Comparison of ENCODE assay signal across 1 cellular context in the genomic region with DNA sequence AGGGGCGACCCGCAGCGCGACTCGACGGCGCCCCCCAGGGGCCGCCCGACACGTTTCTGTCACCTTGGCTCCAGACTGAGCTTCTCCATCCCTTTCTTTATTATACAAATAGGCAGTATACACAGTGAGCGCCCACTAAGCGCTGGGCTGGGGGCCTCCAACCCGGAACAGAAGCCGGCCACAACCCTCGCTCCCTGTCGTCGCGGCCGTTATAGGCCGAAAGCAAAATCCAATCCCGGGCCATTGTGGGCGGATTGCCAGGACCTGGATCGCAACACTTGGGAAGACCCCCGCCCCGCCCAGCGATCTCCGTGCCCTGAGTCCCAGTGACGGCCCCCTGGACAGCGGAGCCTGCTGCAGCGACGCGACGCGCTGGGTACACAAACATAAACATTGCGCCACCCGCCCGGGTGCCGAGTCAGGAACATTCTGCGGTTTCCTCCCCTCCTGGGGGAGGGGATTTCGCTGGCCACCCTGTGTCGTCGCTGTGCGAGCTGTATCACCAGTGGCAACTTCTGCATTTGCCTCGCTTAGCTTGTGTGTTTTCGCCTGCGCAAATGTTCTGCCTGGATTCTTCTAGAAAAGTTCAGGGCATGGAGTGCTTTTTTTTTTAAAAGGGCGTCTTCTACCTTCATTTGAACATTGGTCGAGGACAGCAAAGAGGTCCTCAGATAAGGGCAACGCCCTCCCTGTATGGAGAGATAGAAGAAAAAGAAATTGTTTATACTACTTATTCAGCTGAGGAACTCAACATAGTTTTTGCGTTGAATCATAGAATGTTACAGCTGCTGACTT.
TF ChIP-seq lines count a peak whose summit lies in the region.

No MANE protein-coding gene starts in this region.

TF ChIP-seq in K562, 482 proteins besides CTCF, POLR2A, EP300 and RAD21 (continued from another document and continues in another):
- TF ChIP-seq, protein P1, sequence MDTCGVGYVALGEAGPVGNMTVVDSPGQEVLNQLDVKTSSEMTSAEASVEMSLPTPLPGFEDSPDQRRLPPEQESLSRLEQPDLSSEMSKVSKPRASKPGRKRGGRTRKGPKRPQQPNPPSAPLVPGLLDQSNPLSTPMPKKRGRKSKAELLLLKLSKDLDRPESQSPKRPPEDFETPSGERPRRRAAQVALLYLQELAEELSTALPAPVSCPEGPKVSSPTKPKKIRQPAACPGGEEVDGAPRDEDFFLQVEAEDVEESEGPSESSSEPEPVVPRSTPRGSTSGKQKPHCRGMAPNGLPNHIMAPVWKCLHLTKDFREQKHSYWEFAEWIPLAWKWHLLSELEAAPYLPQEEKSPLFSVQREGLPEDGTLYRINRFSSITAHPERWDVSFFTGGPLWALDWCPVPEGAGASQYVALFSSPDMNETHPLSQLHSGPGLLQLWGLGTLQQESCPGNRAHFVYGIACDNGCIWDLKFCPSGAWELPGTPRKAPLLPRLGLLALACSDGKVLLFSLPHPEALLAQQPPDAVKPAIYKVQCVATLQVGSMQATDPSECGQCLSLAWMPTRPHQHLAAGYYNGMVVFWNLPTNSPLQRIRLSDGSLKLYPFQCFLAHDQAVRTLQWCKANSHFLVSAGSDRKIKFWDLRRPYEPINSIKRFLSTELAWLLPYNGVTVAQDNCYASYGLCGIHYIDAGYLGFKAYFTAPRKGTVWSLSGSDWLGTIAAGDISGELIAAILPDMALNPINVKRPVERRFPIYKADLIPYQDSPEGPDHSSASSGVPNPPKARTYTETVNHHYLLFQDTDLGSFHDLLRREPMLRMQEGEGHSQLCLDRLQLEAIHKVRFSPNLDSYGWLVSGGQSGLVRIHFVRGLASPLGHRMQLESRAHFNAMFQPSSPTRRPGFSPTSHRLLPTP (IDR thresholded peaks at IDR 0.05; ENCODE audit: borderline replicate concordance, extremely low read depth, insufficient read length), result no peak
- TF ChIP-seq RBM25 (IDR thresholded peaks at IDR 0.05; ENCODE audit: low read depth, low read length, severe bottlenecking) (no peak), ZNF445 (CRISPR knock-in tag; IDR thresholded peaks at IDR 0.05; ENCODE audit: low read depth) (no peak), IRF2 (CRISPR knock-in tag; IDR thresholded peaks at IDR 0.05) (no peak), HNRNPL (IDR thresholded peaks at IDR 0.05; ENCODE audit: low read depth, low read length) (no peak), CTBP1 (IDR thresholded peaks at IDR 0.05; ENCODE audit: borderline replicate concordance) (peak; percentile 84), NFRKB (IDR thresholded peaks at IDR 0.05; ENCODE audit: low read depth) (peak; percentile 56; the same call in 1 of the 2 replicates), TAL1 (IDR thresholded peaks at IDR 0.05) (peak; percentile 76), EGR1 (conservative IDR thresholded peaks at IDR 0.05) (no peak), SPI1 (IDR thresholded peaks at IDR 0.05; ENCODE audit: borderline replicate concordance, low read depth, low read length) (0 out of 2 replicates have a peak, but pooled peaks have one; percentile 36), TAF7 (tag; IDR thresholded peaks at IDR 0.05) (no peak), ZNF253 (CRISPR knock-in tag; conservative IDR thresholded peaks at IDR 0.05) (no peak), CREB1 (IDR thresholded peaks at IDR 0.05) (peak; percentile 65), CREB1 (CRISPR knock-in tag; IDR thresholded peaks at IDR 0.05) (peak; percentile 35), THAP12 (CRISPR knock-in tag; IDR thresholded peaks at IDR 0.05) (no peak), ZNF79 (CRISPR knock-in tag; IDR thresholded peaks at IDR 0.05; ENCODE audit: low read depth) (no peak), CBFA2T2 (conservative IDR thresholded peaks at IDR 0.05) (peak; percentile 72), BRD4 (IDR thresholded peaks at IDR 0.05) (no peak; the same call in 1 of the 2 replicates), SAFB2 (IDR thresholded peaks at IDR 0.05; ENCODE audit: borderline replicate concordance, low read depth, low read length, severe bottlenecking) (no peak), CBX2 (IDR thresholded peaks at IDR 0.05; ENCODE audit: insufficient read depth, low read length, poor library complexity, severe bottlenecking) (no peak), ZFP36 (IDR thresholded peaks at IDR 0.05; ENCODE audit: low read depth, low read length, partially characterized antibody) (no peak), PHF20 (IDR thresholded peaks at IDR 0.05; ENCODE audit: partially characterized antibody) (no peak), ID3 (CRISPR knock-in tag; IDR thresholded peaks at IDR 0.05) (no peak), ID3 (tag; IDR thresholded peaks at IDR 0.05) (peak; percentile 92), ETS2 (tag; IDR thresholded peaks at IDR 0.05; ENCODE audit: borderline replicate concordance, poor library complexity, severe bottlenecking) (no peak), CBX1 (IDR thresholded peaks at IDR 0.05; ENCODE audit: low read depth) (peak; percentile 54; the same call in 1 of the 2 replicates), NELFE (IDR thresholded peaks at IDR 0.05; ENCODE audit: insufficient read depth, insufficient read length) (no peak), RFX7 (CRISPR knock-in tag; IDR thresholded peaks at IDR 0.05) (no peak), MLX (CRISPR knock-in tag; conservative IDR thresholded peaks at IDR 0.05) (no peak), MYNN (IDR thresholded peaks at IDR 0.05) (0 out of 2 replicates have a peak, but pooled peaks have one; percentile 71), MYNN (CRISPR knock-in tag; IDR thresholded peaks at IDR 0.05) (no peak), MTA2 (IDR thresholded peaks at IDR 0.05; ENCODE audit: low read depth) (peak; percentile 52; the same call in 1 of the 2 replicates), PHF21A (IDR thresholded peaks at IDR 0.05; ENCODE audit: borderline replicate concordance, low read depth) (no peak; the same call in 1 of the 2 replicates), KLF16 (IDR thresholded peaks at IDR 0.05) (peak; percentile 46; the same call in 1 of the 2 replicates), MXD1 (CRISPR knock-in tag; IDR thresholded peaks at IDR 0.05; ENCODE audit: borderline replicate concordance, poor library complexity, severe bottlenecking) (no peak), SOX6 (IDR thresholded peaks at IDR 0.05) (peak; percentile 79), SREBF2 (CRISPR knock-in tag; IDR thresholded peaks at IDR 0.05) (no peak), ZNF778 (CRISPR knock-in tag; IDR thresholded peaks at IDR 0.05) (no peak), SMARCE1 (IDR thresholded peaks at IDR 0.05) (peak; percentile 78), RB1 (IDR thresholded peaks at IDR 0.05; ENCODE audit: low read depth) (peak; percentile 20; the same call in 1 of the 2 replicates)
- TF ChIP-seq, protein P2, sequence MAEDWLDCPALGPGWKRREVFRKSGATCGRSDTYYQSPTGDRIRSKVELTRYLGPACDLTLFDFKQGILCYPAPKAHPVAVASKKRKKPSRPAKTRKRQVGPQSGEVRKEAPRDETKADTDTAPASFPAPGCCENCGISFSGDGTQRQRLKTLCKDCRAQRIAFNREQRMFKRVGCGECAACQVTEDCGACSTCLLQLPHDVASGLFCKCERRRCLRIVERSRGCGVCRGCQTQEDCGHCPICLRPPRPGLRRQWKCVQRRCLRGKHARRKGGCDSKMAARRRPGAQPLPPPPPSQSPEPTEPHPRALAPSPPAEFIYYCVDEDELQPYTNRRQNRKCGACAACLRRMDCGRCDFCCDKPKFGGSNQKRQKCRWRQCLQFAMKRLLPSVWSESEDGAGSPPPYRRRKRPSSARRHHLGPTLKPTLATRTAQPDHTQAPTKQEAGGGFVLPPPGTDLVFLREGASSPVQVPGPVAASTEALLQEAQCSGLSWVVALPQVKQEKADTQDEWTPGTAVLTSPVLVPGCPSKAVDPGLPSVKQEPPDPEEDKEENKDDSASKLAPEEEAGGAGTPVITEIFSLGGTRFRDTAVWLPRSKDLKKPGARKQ (CRISPR knock-in tag; IDR thresholded peaks at IDR 0.05), result no peak
- TF ChIP-seq, protein P3, sequence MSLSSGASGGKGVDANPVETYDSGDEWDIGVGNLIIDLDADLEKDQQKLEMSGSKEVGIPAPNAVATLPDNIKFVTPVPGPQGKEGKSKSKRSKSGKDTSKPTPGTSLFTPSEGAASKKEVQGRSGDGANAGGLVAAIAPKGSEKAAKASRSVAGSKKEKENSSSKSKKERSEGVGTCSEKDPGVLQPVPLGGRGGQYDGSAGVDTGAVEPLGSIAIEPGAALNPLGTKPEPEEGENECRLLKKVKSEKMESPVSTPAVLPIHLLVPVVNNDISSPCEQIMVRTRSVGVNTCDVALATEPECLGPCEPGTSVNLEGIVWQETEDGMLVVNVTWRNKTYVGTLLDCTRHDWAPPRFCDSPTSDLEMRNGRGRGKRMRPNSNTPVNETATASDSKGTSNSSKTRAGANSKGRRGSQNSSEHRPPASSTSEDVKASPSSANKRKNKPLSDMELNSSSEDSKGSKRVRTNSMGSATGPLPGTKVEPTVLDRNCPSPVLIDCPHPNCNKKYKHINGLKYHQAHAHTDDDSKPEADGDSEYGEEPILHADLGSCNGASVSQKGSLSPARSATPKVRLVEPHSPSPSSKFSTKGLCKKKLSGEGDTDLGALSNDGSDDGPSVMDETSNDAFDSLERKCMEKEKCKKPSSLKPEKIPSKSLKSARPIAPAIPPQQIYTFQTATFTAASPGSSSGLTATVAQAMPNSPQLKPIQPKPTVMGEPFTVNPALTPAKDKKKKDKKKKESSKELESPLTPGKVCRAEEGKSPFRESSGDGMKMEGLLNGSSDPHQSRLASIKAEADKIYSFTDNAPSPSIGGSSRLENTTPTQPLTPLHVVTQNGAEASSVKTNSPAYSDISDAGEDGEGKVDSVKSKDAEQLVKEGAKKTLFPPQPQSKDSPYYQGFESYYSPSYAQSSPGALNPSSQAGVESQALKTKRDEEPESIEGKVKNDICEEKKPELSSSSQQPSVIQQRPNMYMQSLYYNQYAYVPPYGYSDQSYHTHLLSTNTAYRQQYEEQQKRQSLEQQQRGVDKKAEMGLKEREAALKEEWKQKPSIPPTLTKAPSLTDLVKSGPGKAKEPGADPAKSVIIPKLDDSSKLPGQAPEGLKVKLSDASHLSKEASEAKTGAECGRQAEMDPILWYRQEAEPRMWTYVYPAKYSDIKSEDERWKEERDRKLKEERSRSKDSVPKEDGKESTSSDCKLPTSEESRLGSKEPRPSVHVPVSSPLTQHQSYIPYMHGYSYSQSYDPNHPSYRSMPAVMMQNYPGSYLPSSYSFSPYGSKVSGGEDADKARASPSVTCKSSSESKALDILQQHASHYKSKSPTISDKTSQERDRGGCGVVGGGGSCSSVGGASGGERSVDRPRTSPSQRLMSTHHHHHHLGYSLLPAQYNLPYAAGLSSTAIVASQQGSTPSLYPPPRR (CRISPR knock-in tag; IDR thresholded peaks at IDR 0.05; ENCODE audit: borderline replicate concordance), result no peak
- TF ChIP-seq, protein P4, sequence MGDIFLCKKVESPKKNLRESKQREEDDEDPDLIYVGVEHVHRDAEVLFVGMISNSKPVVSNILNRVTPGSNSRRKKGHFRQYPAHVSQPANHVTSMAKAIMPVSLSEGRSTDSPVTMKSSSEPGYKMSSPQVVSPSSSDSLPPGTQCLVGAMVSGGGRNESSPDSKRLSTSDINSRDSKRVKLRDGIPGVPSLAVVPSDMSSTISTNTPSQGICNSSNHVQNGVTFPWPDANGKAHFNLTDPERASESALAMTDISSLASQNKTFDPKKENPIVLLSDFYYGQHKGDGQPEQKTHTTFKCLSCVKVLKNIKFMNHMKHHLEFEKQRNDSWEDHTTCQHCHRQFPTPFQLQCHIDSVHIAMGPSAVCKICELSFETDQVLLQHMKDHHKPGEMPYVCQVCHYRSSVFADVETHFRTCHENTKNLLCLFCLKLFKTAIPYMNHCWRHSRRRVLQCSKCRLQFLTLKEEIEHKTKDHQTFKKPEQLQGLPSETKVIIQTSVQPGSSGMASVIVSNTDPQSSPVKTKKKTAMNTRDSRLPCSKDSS (IDR thresholded peaks at IDR 0.05; ENCODE audit: low read depth, partially characterized antibody), result no peak
- TF ChIP-seq, protein P5, sequence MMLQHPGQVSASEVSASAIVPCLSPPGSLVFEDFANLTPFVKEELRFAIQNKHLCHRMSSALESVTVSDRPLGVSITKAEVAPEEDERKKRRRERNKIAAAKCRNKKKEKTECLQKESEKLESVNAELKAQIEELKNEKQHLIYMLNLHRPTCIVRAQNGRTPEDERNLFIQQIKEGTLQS (IDR thresholded peaks at IDR 0.05), result peak; percentile 78
- TF ChIP-seq, protein P5 (CRISPR knock-in tag; conservative IDR thresholded peaks at IDR 0.05), result no peak; the same call in none of the 2 replicates
- TF ChIP-seq, protein P6, sequence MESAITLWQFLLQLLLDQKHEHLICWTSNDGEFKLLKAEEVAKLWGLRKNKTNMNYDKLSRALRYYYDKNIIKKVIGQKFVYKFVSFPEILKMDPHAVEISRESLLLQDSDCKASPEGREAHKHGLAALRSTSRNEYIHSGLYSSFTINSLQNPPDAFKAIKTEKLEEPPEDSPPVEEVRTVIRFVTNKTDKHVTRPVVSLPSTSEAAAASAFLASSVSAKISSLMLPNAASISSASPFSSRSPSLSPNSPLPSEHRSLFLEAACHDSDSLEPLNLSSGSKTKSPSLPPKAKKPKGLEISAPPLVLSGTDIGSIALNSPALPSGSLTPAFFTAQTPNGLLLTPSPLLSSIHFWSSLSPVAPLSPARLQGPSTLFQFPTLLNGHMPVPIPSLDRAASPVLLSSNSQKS (CRISPR knock-in tag; IDR thresholded peaks at IDR 0.05), result no peak
